Comparison of ENCODE assay signal across 8 cellular contexts in the genomic region with DNA sequence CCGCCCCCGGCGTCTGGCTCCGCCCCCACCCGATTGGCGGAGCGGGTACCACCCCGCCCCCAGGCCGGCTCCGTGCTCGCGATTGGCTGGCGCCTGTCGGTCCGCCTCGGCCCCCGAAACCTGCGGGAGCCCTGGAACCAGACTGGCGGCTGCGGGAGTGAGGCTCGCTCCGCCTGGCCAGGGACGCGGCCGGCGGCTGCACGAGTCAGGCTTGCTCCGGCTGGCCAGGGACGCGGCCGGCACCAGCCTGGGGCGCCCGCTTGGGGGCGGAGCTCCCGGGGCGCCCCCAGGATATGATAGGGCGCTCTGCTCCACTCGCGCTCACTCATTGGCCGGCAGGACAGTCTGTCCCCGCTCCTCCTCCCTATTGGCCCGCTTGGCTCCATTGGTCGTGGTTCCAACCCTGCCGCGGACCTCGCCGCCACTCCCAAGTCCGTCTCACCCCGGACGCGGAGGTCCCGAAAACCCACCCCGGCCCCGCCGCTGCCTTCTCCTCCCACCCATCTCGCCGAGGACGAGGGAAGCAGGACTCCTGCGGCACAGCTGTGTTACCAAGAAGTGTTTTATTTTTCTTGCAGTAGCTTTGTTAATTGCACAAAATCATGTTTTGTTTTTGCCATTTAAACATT. TPM values are rescaled to one million over a fixed set of nuclear protein-coding genes. Genes with fewer than 3 reads are reported as not detected.
DNase-seq lines count a peak whose midpoint lies in the region; ATAC-seq and TF ChIP-seq lines count a peak whose summit lies in the region.

No MANE protein-coding gene starts in this region.

- TF ChIP-seq CTCF in AG09319 (IDR thresholded peaks at IDR 0.05; ENCODE audit: low read depth, low read length) (no peak), kidney epithelial cell (IDR thresholded peaks at IDR 0.05; ENCODE audit: insufficient read depth, low read length, poor library complexity, severe bottlenecking) (no peak)

- no peaks in the 10 kb centered on the region for H3K27me3 ChIP-seq in kidney epithelial cell (ENCODE audit: control insufficient read depth, insufficient read depth, low read length)

- peak overlapping the region; percentile 72 for H3K4me3 ChIP-seq in kidney epithelial cell (ENCODE audit: low read depth, low read length)

- ATAC-seq in GM19035 (IDR thresholded peaks at IDR 0.05; ENCODE audit: unreplicated experiment): peak; percentile 93
- ATAC-seq in HG03354 (IDR thresholded peaks at IDR 0.05; ENCODE audit: poor library complexity, severe bottlenecking, unreplicated experiment): peak; percentile 93

- DNase-seq in AG09319 (ENCODE audit: extremely low read depth, low read depth): peak; percentile 68
- peak; percentile 89 for DNase-seq in NCI-H345 treated with DMSO at 0.1 percent for 48 hours (lab: John Stamatoyannopoulos, UW; ENCODE audit: unreplicated experiment)
- peak; percentile 78 for DNase-seq in activated CD4-positive, alpha-beta T cell treated with anti-CD3 and anti-CD28 coated beads for 1 hour
- DNase-seq in cerebellum (ENCODE audit: low spot score): peak; percentile 98
- DNase-seq in kidney epithelial cell (ENCODE audit: low read depth): peak; percentile 62
- peak; percentile 83 to 86 for DNase-seq in stimulated activated CD4-positive, alpha-beta T cell treated with anti-CD3 and anti-CD28 coated beads, Interleukin-15, amount 100 ng/mL, for 1 hour (ENCODE audit: low read depth in 1 of 2, low spot score in 1 of 2)

- H3K36me3 ChIP-seq in kidney epithelial cell (ENCODE audit: control insufficient read depth, insufficient read depth, low read length): peaks cover 1% of the 10 kb centered on the region

RNA-seq across cellular contexts. Expression of gene ROGDI, which starts 0.3 kb away (rescaled TPM):
- total RNA-seq in cerebellum: 37.2 TPM
- 24.3 and 25.9 TPM in 2 replicates for total RNA-seq in kidney epithelial cell

RNA-seq across cellular contexts. Expression of gene SMIM22, which starts 7.6 kb away (rescaled TPM):
- total RNA-seq in cerebellum (not detected), kidney epithelial cell (37.0 TPM in 1 of 2 replicates, not detected in the other)

RNA-seq across cellular contexts. Expression of gene SEPTIN12, which starts 14.6 kb away (rescaled TPM):
- not detected for total RNA-seq in cerebellum
- not detected in 2 replicates for total RNA-seq in kidney epithelial cell

RNA-seq across cellular contexts. Expression of gene ZNF500, which starts 35.8 kb away (rescaled TPM):
- total RNA-seq in cerebellum (11.1 TPM), kidney epithelial cell (5.8 and 10.5 TPM in 2 replicates)

RNA-seq across cellular contexts. Expression of gene GLYR1, which starts 44.3 kb away (rescaled TPM):
- total RNA-seq in cerebellum (55.9 TPM), kidney epithelial cell (42.7 and 57.5 TPM in 2 replicates)

Comparison
In these comparisons a context has a peak if more than half of its experiments do, and no peak if none do; other contexts are left out.
1. Peak in every context shown above with its lines: DNase-seq, ATAC-seq and H3K4me3 ChIP-seq.